In the genomic region with DNA sequence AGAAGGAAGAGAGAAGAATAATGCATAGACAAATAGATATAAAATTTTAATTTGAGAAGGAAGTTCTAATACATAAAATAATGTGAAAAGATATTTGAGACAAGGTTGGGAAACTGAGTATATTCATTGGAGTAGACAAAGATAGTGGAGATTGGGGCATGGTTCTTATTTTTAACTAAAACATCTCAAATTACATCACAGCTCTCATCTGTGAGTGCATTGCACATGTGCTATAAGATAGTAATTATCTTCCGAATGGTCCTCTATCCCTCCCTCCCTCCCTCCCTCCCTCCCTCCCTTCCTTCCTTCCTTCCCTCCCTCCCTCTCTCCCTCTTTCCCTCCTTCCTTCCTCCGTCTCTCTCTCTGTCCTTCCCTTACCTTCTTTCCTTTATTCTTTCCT, we compare ENCODE assay signal across 7 cellular contexts.
"Had no signal": no experiment of that assay in that cellular context is flagged by ENCODE, and none has a peak within 500 bp of the region (broad histone marks: within the 10 kb centered on the region; RNA-seq: fewer than 3 reads in every experiment).

No MANE protein-coding gene starts in this region.

- H3K4me1 Mint-ChIP-seq: GM23338, H9, IgD-negative memory B cell had no signal

- H3K4me3 ChIP-seq: GM23338 had no signal

- FAIRE-seq: H1, H54, HTR-8/SVneo had no signal

- DNase-seq: H9, HCEC 1CT had no signal

- H3K36me3 Mint-ChIP-seq: IgD-negative memory B cell had no signal

- H3K9me3 Mint-ChIP-seq: GM23338, H9 had no signal

- ATAC-seq: GM23338 had no signal

- H3K27ac Mint-ChIP-seq: GM23338, H9, IgD-negative memory B cell had no signal

- H3K27me3 Mint-ChIP-seq: IgD-negative memory B cell had no signal

- H3K4me2 ChIP-seq: GM23338 had no signal

- H3K4me3 Mint-ChIP-seq: GM23338, H9, IgD-negative memory B cell had no signal
